Comparison of ENCODE assay signal across 1 cellular context in the genomic region with DNA sequence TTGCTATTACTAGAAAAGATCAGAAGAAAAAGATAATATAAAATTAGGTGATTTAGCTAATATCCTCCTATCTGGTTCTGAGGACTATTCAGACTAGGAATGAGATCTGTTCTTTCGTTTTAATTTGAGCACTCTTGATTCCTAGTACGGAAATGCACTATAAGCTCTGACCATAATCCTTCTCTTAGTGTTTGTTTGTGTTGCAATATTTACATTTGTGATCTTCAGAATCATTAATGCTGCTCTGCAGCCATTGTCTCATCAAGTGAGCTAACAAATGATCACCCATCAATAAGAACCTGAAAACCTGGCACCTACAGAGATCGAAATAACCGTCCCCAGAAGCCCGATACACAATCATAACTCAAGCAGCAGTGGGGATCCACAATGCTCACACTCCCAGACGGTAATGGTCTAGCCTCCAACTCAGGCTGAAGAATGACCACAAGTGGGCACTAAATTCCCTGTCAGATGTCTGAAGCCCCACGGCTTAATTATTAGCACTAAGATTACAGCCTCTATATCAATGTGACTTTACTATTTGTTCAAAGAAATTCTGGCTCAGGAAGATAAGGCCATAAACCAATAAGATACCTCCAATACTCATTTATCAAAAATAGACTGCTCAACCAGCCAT.
A peak's percentile ranks its signal among the peaks of the same experiment; 100 is the strongest.
TF ChIP-seq lines count a peak whose summit lies in the region.

No MANE protein-coding gene starts in this region.

TF ChIP-seq in HepG2, 621 proteins besides CTCF, POLR2A, EP300 and RAD21 (continued from another document):
- TF ChIP-seq, protein P1, sequence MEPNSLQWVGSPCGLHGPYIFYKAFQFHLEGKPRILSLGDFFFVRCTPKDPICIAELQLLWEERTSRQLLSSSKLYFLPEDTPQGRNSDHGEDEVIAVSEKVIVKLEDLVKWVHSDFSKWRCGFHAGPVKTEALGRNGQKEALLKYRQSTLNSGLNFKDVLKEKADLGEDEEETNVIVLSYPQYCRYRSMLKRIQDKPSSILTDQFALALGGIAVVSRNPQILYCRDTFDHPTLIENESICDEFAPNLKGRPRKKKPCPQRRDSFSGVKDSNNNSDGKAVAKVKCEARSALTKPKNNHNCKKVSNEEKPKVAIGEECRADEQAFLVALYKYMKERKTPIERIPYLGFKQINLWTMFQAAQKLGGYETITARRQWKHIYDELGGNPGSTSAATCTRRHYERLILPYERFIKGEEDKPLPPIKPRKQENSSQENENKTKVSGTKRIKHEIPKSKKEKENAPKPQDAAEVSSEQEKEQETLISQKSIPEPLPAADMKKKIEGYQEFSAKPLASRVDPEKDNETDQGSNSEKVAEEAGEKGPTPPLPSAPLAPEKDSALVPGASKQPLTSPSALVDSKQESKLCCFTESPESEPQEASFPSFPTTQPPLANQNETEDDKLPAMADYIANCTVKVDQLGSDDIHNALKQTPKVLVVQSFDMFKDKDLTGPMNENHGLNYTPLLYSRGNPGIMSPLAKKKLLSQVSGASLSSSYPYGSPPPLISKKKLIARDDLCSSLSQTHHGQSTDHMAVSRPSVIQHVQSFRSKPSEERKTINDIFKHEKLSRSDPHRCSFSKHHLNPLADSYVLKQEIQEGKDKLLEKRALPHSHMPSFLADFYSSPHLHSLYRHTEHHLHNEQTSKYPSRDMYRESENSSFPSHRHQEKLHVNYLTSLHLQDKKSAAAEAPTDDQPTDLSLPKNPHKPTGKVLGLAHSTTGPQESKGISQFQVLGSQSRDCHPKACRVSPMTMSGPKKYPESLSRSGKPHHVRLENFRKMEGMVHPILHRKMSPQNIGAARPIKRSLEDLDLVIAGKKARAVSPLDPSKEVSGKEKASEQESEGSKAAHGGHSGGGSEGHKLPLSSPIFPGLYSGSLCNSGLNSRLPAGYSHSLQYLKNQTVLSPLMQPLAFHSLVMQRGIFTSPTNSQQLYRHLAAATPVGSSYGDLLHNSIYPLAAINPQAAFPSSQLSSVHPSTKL (CRISPR knock-in tag; IDR thresholded peaks at IDR 0.05), result peak; percentile 57
- TF ChIP-seq FOXA1 (IDR thresholded peaks at IDR 0.05) (no peak), FOXA1 (CRISPR knock-in tag; IDR thresholded peaks at IDR 0.05) (peak; percentile 67), FOXA3 (CRISPR knock-in tag; IDR thresholded peaks at IDR 0.05) (peak; percentile 86), SALL1 (CRISPR knock-in tag; IDR thresholded peaks at IDR 0.05) (peak; percentile 23; the same call in 1 of the 2 replicates), SOX6 (IDR thresholded peaks at IDR 0.05) (no peak), SOX6 (CRISPR knock-in tag; IDR thresholded peaks at IDR 0.05) (peak; percentile 87), ZNF24 (IDR thresholded peaks at IDR 0.05) (peak; percentile 38; the same call in 1 of the 2 replicates), SP140L (CRISPR knock-in tag; IDR thresholded peaks at IDR 0.05; ENCODE audit: borderline replicate concordance) (no peak), HNRNPLL (IDR thresholded peaks at IDR 0.05; ENCODE audit: low read depth, low read length, poor library complexity, severe bottlenecking) (no peak), RXRB (CRISPR knock-in tag; IDR thresholded peaks at IDR 0.05; ENCODE audit: borderline replicate concordance) (no peak), HNF4A (CRISPR knock-in tag; IDR thresholded peaks at IDR 0.05) (peak; percentile 40; the same call in 1 of the 2 replicates)
- TF ChIP-seq, protein P2, sequence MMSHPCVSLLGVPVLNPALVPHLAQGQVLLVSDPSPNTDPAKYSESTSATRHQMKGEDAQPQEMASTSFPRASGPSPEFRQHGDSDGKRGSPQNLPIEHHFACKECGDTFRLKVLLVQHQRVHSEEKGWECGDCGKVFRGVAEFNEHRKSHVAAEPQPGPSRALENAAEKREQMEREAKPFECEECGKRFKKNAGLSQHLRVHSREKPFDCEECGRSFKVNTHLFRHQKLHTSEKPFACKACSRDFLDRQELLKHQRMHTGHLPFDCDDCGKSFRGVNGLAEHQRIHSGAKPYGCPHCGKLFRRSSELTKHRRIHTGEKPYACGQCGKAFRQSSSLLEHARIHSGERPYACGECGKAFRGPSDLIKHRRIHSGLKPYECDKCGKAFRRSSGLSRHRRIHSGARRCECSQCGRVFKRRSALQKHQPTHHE (CRISPR knock-in tag; IDR thresholded peaks at IDR 0.05; ENCODE audit: borderline replicate concordance), result no peak
- TF ChIP-seq, protein P3, sequence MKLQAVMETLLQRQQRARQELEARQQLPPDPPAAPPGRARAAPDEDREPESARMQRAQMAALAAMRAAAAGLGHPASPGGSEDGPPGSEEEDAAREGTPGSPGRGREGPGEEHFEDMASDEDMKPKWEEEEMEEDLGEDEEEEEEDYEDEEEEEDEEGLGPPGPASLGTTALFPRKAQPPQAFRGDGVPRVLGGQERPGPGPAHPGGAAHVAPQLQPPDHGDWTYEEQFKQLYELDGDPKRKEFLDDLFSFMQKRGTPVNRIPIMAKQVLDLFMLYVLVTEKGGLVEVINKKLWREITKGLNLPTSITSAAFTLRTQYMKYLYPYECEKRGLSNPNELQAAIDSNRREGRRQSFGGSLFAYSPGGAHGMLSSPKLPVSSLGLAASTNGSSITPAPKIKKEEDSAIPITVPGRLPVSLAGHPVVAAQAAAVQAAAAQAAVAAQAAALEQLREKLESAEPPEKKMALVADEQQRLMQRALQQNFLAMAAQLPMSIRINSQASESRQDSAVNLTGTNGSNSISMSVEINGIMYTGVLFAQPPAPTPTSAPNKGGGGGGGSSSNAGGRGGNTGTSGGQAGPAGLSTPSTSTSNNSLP (IDR thresholded peaks at IDR 0.05; ENCODE audit: low read depth, low read length), result peak; percentile 34; the same call in 1 of the 2 replicates
